17 cellular contexts compared by ENCODE assay signal in genomic region chr9:83196946-83197345, GRCh38.
"Had no signal": no experiment of that assay in that cellular context is flagged by ENCODE, and none has a peak within 500 bp of the region (broad histone marks: within the 10 kb centered on the region; RNA-seq: fewer than 3 reads in every experiment).

No MANE protein-coding gene starts in this region.

- H3K4me3 ChIP-seq: coronary artery, gastrocnemius medialis, heart right ventricle, prostate gland had no signal

- H3K9me3 Mint-ChIP-seq: activated T-cell treated with anti-CD3 and anti-CD28 coated beads, Interleukin-2, amount 50 U/mL, for 72 hours; stimulated activated naive CD8-positive, alpha-beta T cell treated with anti-CD3 and anti-CD28 coated beads, Interleukin-15, amount 100 ng/mL, for 72 hours; type B pancreatic cell had no signal

- H3K27ac Mint-ChIP-seq: activated naive CD8-positive, alpha-beta T cell; activated T-cell treated with anti-CD3 and anti-CD28 coated beads, Interleukin-2, amount 50 U/mL, for 72 hours; naive thymus-derived CD4-positive, alpha-beta T cell; stimulated activated naive CD8-positive, alpha-beta T cell treated with anti-CD3 and anti-CD28 coated beads, Interleukin-15, amount 100 ng/mL, for 72 hours; T-helper 17 cell; type B pancreatic cell had no signal

- H3K9me3 ChIP-seq: gastrocnemius medialis, heart right ventricle, prostate gland had no signal

- H3K4me1 ChIP-seq: gastrocnemius medialis, prostate gland had no signal

- H3K36me3 ChIP-seq: gastrocnemius medialis, heart right ventricle, prostate gland had no signal

- DNase-seq: activated CD4-positive, alpha-beta T cell treated with anti-CD3 and anti-CD28 coated beads, Interleukin-2, amount 50 U/mL, for 4 hours; activated T-cell treated with anti-CD3 and anti-CD28 coated beads, Interleukin-2, amount 50 U/mL, for 72 hours; amygdala; erythroblast; gastrocnemius medialis; heart right ventricle; mesendoderm; naive thymus-derived CD4-positive, alpha-beta T cell; right cardiac atrium; stimulated activated CD4-positive, alpha-beta T cell treated with anti-CD3 and anti-CD28 coated beads, Interleukin-2, amount 100 ng/mL, for 24 hours; stimulated activated naive CD8-positive, alpha-beta T cell treated with anti-CD3 and anti-CD28 coated beads, Interleukin-15, amount 100 ng/mL, for 72 hours; T-helper 17 cell had no signal

- H3K27ac ChIP-seq: coronary artery, gastrocnemius medialis, heart right ventricle, prostate gland had no signal

- H3K4me3 Mint-ChIP-seq: activated naive CD8-positive, alpha-beta T cell; activated T-cell treated with anti-CD3 and anti-CD28 coated beads, Interleukin-2, amount 50 U/mL, for 72 hours; naive thymus-derived CD4-positive, alpha-beta T cell; stimulated activated naive CD8-positive, alpha-beta T cell treated with anti-CD3 and anti-CD28 coated beads, Interleukin-15, amount 100 ng/mL, for 72 hours; T-helper 17 cell; type B pancreatic cell had no signal

- H3K4me1 Mint-ChIP-seq: naive thymus-derived CD4-positive, alpha-beta T cell; stimulated activated naive CD8-positive, alpha-beta T cell treated with anti-CD3 and anti-CD28 coated beads, Interleukin-15, amount 100 ng/mL, for 72 hours; T-helper 17 cell had no signal

- H3K36me3 Mint-ChIP-seq: activated naive CD8-positive, alpha-beta T cell; brain; naive thymus-derived CD4-positive, alpha-beta T cell; type B pancreatic cell had no signal

- ATAC-seq: activated T-cell treated with anti-CD3 and anti-CD28 coated beads, Interleukin-2, amount 50 U/mL, for 72 hours; gastrocnemius medialis; heart right ventricle; naive thymus-derived CD4-positive, alpha-beta T cell; right cardiac atrium; stimulated activated naive CD8-positive, alpha-beta T cell treated with anti-CD3 and anti-CD28 coated beads, Interleukin-15, amount 100 ng/mL, for 72 hours; T-helper 17 cell had no signal
